ENCODE assay signal across 8 cellular contexts in the genomic region with DNA sequence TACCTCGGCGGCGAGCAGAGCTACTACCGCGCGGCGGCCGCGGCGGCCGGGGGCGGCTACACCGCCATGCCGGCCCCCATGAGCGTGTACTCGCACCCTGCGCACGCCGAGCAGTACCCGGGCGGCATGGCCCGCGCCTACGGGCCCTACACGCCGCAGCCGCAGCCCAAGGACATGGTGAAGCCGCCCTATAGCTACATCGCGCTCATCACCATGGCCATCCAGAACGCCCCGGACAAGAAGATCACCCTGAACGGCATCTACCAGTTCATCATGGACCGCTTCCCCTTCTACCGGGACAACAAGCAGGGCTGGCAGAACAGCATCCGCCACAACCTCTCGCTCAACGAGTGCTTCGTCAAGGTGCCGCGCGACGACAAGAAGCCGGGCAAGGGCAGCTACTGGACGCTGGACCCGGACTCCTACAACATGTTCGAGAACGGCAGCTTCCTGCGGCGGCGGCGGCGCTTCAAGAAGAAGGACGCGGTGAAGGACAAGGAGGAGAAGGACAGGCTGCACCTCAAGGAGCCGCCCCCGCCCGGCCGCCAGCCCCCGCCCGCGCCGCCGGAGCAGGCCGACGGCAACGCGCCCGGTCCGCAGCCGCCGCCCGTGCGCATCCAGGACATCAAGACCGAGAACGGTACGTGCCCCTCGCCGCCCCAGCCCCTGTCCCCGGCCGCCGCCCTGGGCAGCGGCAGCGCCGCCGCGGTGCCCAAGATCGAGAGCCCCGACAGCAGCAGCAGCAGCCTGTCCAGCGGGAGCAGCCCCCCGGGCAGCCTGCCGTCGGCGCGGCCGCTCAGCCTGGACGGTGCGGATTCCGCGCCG. TPM values are rescaled to one million over a fixed set of nuclear protein-coding genes. Genes with fewer than 3 reads are reported as not detected.
DNase-seq lines count a peak whose midpoint lies in the region; ATAC-seq and TF ChIP-seq lines count a peak whose summit lies in the region.

No MANE protein-coding gene starts in this region.

- ATAC-seq in GM18867 (IDR thresholded peaks at IDR 0.05; ENCODE audit: unreplicated experiment) (peak; percentile 28), GM19395 (IDR thresholded peaks at IDR 0.05; ENCODE audit: unreplicated experiment) (no peak)

- H3K9me3 ChIP-seq in A673 (ENCODE audit: low read depth, low read length, poor library complexity, severe bottlenecking) = no peaks in the 10 kb centered on the region
- H3K9me3 ChIP-seq in tibial artery = no peaks in the 10 kb centered on the region

- TF ChIP-seq CTCF in A673 (conservative IDR thresholded peaks at IDR 0.05; ENCODE audit: low read depth, low read length) (no peak), tibial artery (IDR thresholded peaks at IDR 0.05) (no peak)

- POLR2A ChIA-PET in A673 (lab: Charles Lee; ENCODE audit: low non-redundant PET) = no interaction called here

- H3K27me3 ChIP-seq in A673 (replicated peaks; ENCODE audit: insufficient read depth, low read depth, low read length, poor library complexity) (peaks cover 77% of the 10 kb centered on the region), tibial artery (no peaks in the 10 kb centered on the region)

- no TSS peak for BruUV-seq in A673 (replicated peaks; lab: Mats Ljungman, UMichigan)

- H3K27ac ChIP-seq in A673 (ENCODE audit: low read depth, low read length, poor library complexity, severe bottlenecking) (no peak overlapping the region), tibial artery (peak overlapping the region; percentile 91 to 98)

- CTCF ChIA-PET in A673 (lab: Charles Lee) = interaction anchor here (1.6 kb wide), 1 partner anchor 76 kb away, joined by 6 read pairs; no protein-coding TSS in a partner anchor

- H3K4me1 ChIP-seq in A673 (ENCODE audit: insufficient read depth, low read length, poor library complexity, severe bottlenecking) (peaks cover 26% of the 10 kb centered on the region), tibial artery (peaks cover 0 to 5% (median under 1%) of the 10 kb centered on the region in 4 donors)

- H3K36me3 ChIP-seq in A673 (ENCODE audit: insufficient read depth, low read length, poor library complexity, severe bottlenecking) (no peaks in the 10 kb centered on the region), tibial artery (peaks cover 24 to 35% (median 29%) of the 10 kb centered on the region in 3 donors)

- intact Hi-C loops in A673 (cut with micrococcal nuclease; ENCODE audit: unreplicated experiment) = loop anchor here (5.0 kb wide), 1 partner anchor 77 kb away; no protein-coding TSS in a partner anchor
- intact Hi-C loops in tibial artery (cut with DNase I; ENCODE audit: low total_unique reads) = no loop called here

- H3K4me3 ChIP-seq in A673 (ENCODE audit: low read depth, low read length, poor library complexity, severe bottlenecking) (peak overlapping the region; percentile 52), tibial artery (peak overlapping the region; percentile 91 to 93)

- DNase-seq in A673 (ENCODE audit: low spot score) (no peak), KG1 (lab: John Stamatoyannopoulos, UW) (peak; percentile 17), astrocyte of the hippocampus (ENCODE audit: low read depth, low spot score) (peak; percentile 66), left kidney (ENCODE audit: low read depth, low spot score) (peak; percentile 51), tibial artery (peak in 1 of 2 donors; percentile 68), NCI-H1048 (lab: John Stamatoyannopoulos, UW) (no peak)

RNA-seq across cellular contexts. Expression of a gene that starts 1.0 kb away (rescaled TPM):
- 0.49 and 0.50 TPM in 2 replicates for total RNA-seq in A673 (2021)

Comparison
In these comparisons a context has a peak if more than half of its experiments do, and no peak if none do; other contexts are left out.
1. DNase-seq: peak in KG1 (single experiment), astrocyte of the hippocampus (single experiment) and left kidney (single experiment); none in A673 (single experiment) and NCI-H1048 (single experiment).